23 cellular contexts compared by ENCODE assay signal in genomic region chr12:25257590-25258324, GRCh38.
"Had no signal": no experiment of that assay in that cellular context is flagged by ENCODE, and none has a peak within 500 bp of the region (broad histone marks: within the 10 kb centered on the region; RNA-seq: fewer than 3 reads in every experiment).

No MANE protein-coding gene starts in this region.

- H3K27me3 ChIP-seq: body of pancreas, cardiac muscle cell, right atrium auricular region had no signal

- FAIRE-seq: endometrium, islet of Langerhans had no signal

- H3K4me3 ChIP-seq: body of pancreas, cardiac muscle cell, left ventricle myocardium inferior, prostate gland, right atrium auricular region, thoracic aorta had no signal

- H3K4me1 ChIP-seq: left ventricle myocardium inferior, right atrium auricular region had no signal

- H3K4me3 Mint-ChIP-seq: activated B cell treated with CpG ODN at 0.5 μM for 24 hours; activated CD4-positive, alpha-beta memory T cell treated with anti-CD3 and anti-CD28 coated beads, Interleukin-2, amount 10 ng/mL, durations not matched to agents 7 days and 5 days; activated naive CD8-positive, alpha-beta T cell treated with anti-CD3 and anti-CD28 coated beads, Interleukin-2, amount 50 U/mL, for 24 hours; activated T-cell treated with anti-CD3 and anti-CD28 coated beads, Interleukin-2, amount 50 U/mL, for 72 hours; natural killer cell treated with Interleukin-12 subunit alpha and Interleukin-12 subunit beta and Interleukin-15 and Interleukin-18, amount 100 ng/mL, for 72 hours; T-helper 1 cell treated with Interleukin-12 subunit alpha and Interleukin-12 subunit beta and Interleukin-4 antibody, amounts not matched to agents 30 μg/mL and 1 μg/mL, for 36 hours had no signal

- H3K27me3 Mint-ChIP-seq: activated B cell treated with CpG ODN at 0.5 μM for 24 hours; activated naive CD8-positive, alpha-beta T cell treated with anti-CD3 and anti-CD28 coated beads, Interleukin-2, amount 50 U/mL, for 24 hours had no signal

- H3K36me3 Mint-ChIP-seq: natural killer cell treated with Interleukin-12 subunit alpha and Interleukin-12 subunit beta and Interleukin-15 and Interleukin-18, amount 100 ng/mL, for 72 hours had no signal

- H3K9me3 Mint-ChIP-seq: activated B cell treated with CpG ODN at 0.5 μM for 24 hours; activated CD4-positive, alpha-beta memory T cell treated with anti-CD3 and anti-CD28 coated beads, Interleukin-2, amount 10 ng/mL, durations not matched to agents 7 days and 5 days; activated naive CD8-positive, alpha-beta T cell treated with anti-CD3 and anti-CD28 coated beads, Interleukin-2, amount 50 U/mL, for 24 hours; natural killer cell treated with Interleukin-12 subunit alpha and Interleukin-12 subunit beta and Interleukin-15 and Interleukin-18, amount 100 ng/mL, for 72 hours had no signal

- ATAC-seq: activated naive CD8-positive, alpha-beta T cell treated with anti-CD3 and anti-CD28 coated beads, Interleukin-2, amount 50 U/mL, for 24 hours; activated T-cell treated with anti-CD3 and anti-CD28 coated beads, Interleukin-2, amount 50 U/mL, for 72 hours; natural killer cell treated with Interleukin-12 subunit alpha and Interleukin-12 subunit beta and Interleukin-15 and Interleukin-18, amount 100 ng/mL, for 72 hours had no signal

- DNase-seq: activated B cell treated with CpG ODN at 0.5 μM for 24 hours; activated CD4-positive, alpha-beta memory T cell treated with anti-CD3 and anti-CD28 coated beads, Interleukin-2, amount 10 ng/mL, durations not matched to agents 7 days and 5 days; activated CD4-positive, alpha-beta T cell treated with anti-CD3 and anti-CD28 coated beads for 48 hours; activated effector memory CD4-positive, alpha-beta T cell treated with anti-CD3 and anti-CD28 coated beads, Interleukin-2, amount 50 U/mL, for 16 hours; activated naive CD4-positive, alpha-beta T cell treated with anti-CD3 and anti-CD28 coated beads, Interleukin-2, amount 50 U/mL, for 16 hours; activated naive CD8-positive, alpha-beta T cell treated with anti-CD3 and anti-CD28 coated beads, Interleukin-2, amount 50 U/mL, for 24 hours; activated T-cell treated with anti-CD3 and anti-CD28 coated beads, Interleukin-2, amount 50 U/mL, for 72 hours; anterior cingulate cortex; body of pancreas; left ventricle myocardium inferior; mammary epithelial cell; midbrain; stimulated activated CD4-positive, alpha-beta T cell treated with anti-CD3 and anti-CD28 coated beads, Interleukin-4, amount 100 ng/mL, for 24 hours; stimulated activated naive CD4-positive, alpha-beta T cell treated with Interleukin-2 at 50 U/mL for 16 hours; T1000 had no signal

- H3K27ac ChIP-seq: left ventricle myocardium inferior, prostate gland, right atrium auricular region, thoracic aorta had no signal

- H3K9me3 ChIP-seq: body of pancreas, left ventricle myocardium inferior, prostate gland, right atrium auricular region, thoracic aorta had no signal

- H3K36me3 ChIP-seq: cardiac muscle cell, left ventricle myocardium inferior, prostate gland, right atrium auricular region, thoracic aorta had no signal

- H3K27ac Mint-ChIP-seq: activated B cell treated with CpG ODN at 0.5 μM for 24 hours; activated CD4-positive, alpha-beta memory T cell treated with anti-CD3 and anti-CD28 coated beads, Interleukin-2, amount 10 ng/mL, durations not matched to agents 7 days and 5 days; activated naive CD8-positive, alpha-beta T cell treated with anti-CD3 and anti-CD28 coated beads, Interleukin-2, amount 50 U/mL, for 24 hours; activated T-cell treated with anti-CD3 and anti-CD28 coated beads, Interleukin-2, amount 50 U/mL, for 72 hours; natural killer cell treated with Interleukin-12 subunit alpha and Interleukin-12 subunit beta and Interleukin-15 and Interleukin-18, amount 100 ng/mL, for 72 hours; T-helper 1 cell treated with Interleukin-12 subunit alpha and Interleukin-12 subunit beta and Interleukin-4 antibody, amounts not matched to agents 30 μg/mL and 1 μg/mL, for 36 hours had no signal
